Comparison of ENCODE assay signal across 1 cellular context in genomic region chr22:38481871-38482332, GRCh38.
TF ChIP-seq lines count a peak whose summit lies in the region.

No MANE protein-coding gene starts in this region.

TF ChIP-seq in HEK293, 187 proteins besides CTCF, POLR2A, EP300 and RAD21:
- TF ChIP-seq ZFP69B (tag by site-specific recombination; IDR thresholded peaks at IDR 0.05): no peak
- peak; percentile 91 for TF ChIP-seq ZNF558 (tag by site-specific recombination; IDR thresholded peaks at IDR 0.05)
